In genomic region chr12:69739287-69740191, GRCh38 we compare ENCODE assay signal across 8 cellular contexts. TPM values are rescaled to one million over a fixed set of nuclear protein-coding genes. Genes with fewer than 3 reads are reported as not detected.
A peak's percentile ranks its signal among the peaks of the same experiment; 100 is the strongest.
DNase-seq lines count a peak whose midpoint lies in the region; ATAC-seq lines count a peak whose summit lies in the region.

No MANE protein-coding gene starts in this region.

- DNase-seq in A172 (ENCODE audit: low spot score): peak; percentile 17
- DNase-seq in NCI-H226: peak; percentile 37
- DNase-seq in activated CD4-positive, alpha-beta T cell treated with anti-CD3 and anti-CD28 coated beads for 24 hours (ENCODE audit: low read depth in 2 of 2): peak; percentile 30 to 41
- peak; percentile 89 for DNase-seq in left kidney (ENCODE audit: low read depth, low spot score)
- peak; percentile 32 for DNase-seq in stimulated activated CD4-positive, alpha-beta T cell treated with anti-CD3 and anti-CD28 coated beads, Interleukin-2, amount 100 ng/mL, for 4 hours (ENCODE audit: low read depth)

- ATAC-seq in GM18867 (IDR thresholded peaks at IDR 0.05; ENCODE audit: unreplicated experiment) (peak; percentile 41), HG03103 (IDR thresholded peaks at IDR 0.05; ENCODE audit: low read depth, unreplicated experiment) (peak; percentile 27)

- peak overlapping the region; percentile 21 for H3K27ac ChIP-seq in cingulate gyrus (ENCODE audit: low read depth, low read length)

RNA-seq across cellular contexts. Expression of gene RAB3IP, which starts 0.9 kb away (rescaled TPM):
- 14.6 and 25.6 TPM in 2 replicates for total RNA-seq in A172 (2014; rRNA removed; shearing (Covaris generic))

RNA-seq across cellular contexts. Expression of gene BEST3, which starts 40.4 kb away (rescaled TPM):
- 0.31 and 1.3 TPM in 2 replicates for total RNA-seq in A172 (2014; rRNA removed; shearing (Covaris generic))

Comparison
In these comparisons a context has a peak if more than half of its experiments do, and no peak if none do; other contexts are left out.
1. Peak in every context shown above with its lines: DNase-seq, ATAC-seq and H3K27ac ChIP-seq.
2. DNase-seq: peak in every context shown above with its lines; median percentile 89 in left kidney; 37 in NCI-H226; 36 in activated CD4-positive, alpha-beta T cell treated with anti-CD3 and anti-CD28 coated beads for 24 hours; 32 in stimulated activated CD4-positive, alpha-beta T cell treated with anti-CD3 and anti-CD28 coated beads, Interleukin-2, amount 100 ng/mL, for 4 hours; 17 in A172.